Comparison of ENCODE assay signal across 8 cellular contexts in genomic region chr5:32711693-32712462, GRCh38. TPM values are rescaled to one million over a fixed set of nuclear protein-coding genes. Genes with fewer than 3 reads are reported as not detected.
A peak's percentile ranks its signal among the peaks of the same experiment; 100 is the strongest.
DNase-seq lines count a peak whose midpoint lies in the region; ATAC-seq and TF ChIP-seq lines count a peak whose summit lies in the region.

No MANE protein-coding gene starts in this region.

- H3K4me1 Mint-ChIP-seq in endodermal cell (peaks cover 29% of the 10 kb centered on the region), naive B cell (peaks cover 16 to 42% (median 41%) of the 10 kb centered on the region in 3 donors)

- H3K9ac ChIP-seq in endodermal cell (ENCODE audit: extremely low read depth, low read length, poor library complexity, severe bottlenecking) = no peak overlapping the region

- no peak overlapping the region for H3K27ac ChIP-seq in AG04450 (ENCODE audit: low read depth, low read length)
- H3K27ac ChIP-seq in endodermal cell (ENCODE audit: low read depth, low read length) = no peak overlapping the region
- H3K27ac ChIP-seq in substantia nigra (ENCODE audit: low read depth, low read length, poor library complexity, severe bottlenecking) = no peak overlapping the region

- H3K4me3 ChIP-seq in AG04450 (ENCODE audit: low read depth, low read length) (peak overlapping the region; percentile 79), MG63 (peak overlapping the region; percentile 45), endodermal cell (ENCODE audit: low read length) (peak overlapping the region; percentile 43)

- H3K4me3 Mint-ChIP-seq in endodermal cell (peak overlapping the region; percentile 60), naive B cell (peak overlapping the region; percentile 61 to 90 (median 82))

- H3K27me3 ChIP-seq in AG04450 (ENCODE audit: control insufficient read depth, insufficient read depth, low read length) (peaks cover 8% of the 10 kb centered on the region), MG63 (peaks cover 12% of the 10 kb centered on the region), endodermal cell (ENCODE audit: control insufficient read depth, insufficient read depth, low read length, poor library complexity, severe bottlenecking) (peaks cover 91% of the 10 kb centered on the region)

- H3K36me3 ChIP-seq in MG63 (no peaks in the 10 kb centered on the region), endodermal cell (ENCODE audit: control insufficient read depth, insufficient read depth, low read length) (no peaks in the 10 kb centered on the region)

- TF ChIP-seq CTCF in AG04450 (IDR thresholded peaks at IDR 0.05; ENCODE audit: low read depth, low read length) = no peak
- TF ChIP-seq CTCF in endodermal cell (conservative IDR thresholded peaks at IDR 0.05) = no peak

- H3K36me3 Mint-ChIP-seq in endodermal cell (ENCODE audit: low read depth) (no peaks in the 10 kb centered on the region), naive B cell (no peaks in the 10 kb centered on the region)

- no peaks in the 10 kb centered on the region for H3K9me3 Mint-ChIP-seq in endodermal cell
- peaks cover 0 to 2% (median 0%) of the 10 kb centered on the region in 7 donors for H3K9me3 Mint-ChIP-seq in naive B cell

- H3K27ac Mint-ChIP-seq in endodermal cell (no peak overlapping the region), naive B cell (no peak overlapping the region)

- 4 to 6% methylated on average over 41 to 75 of the region's 75 CpGs for WGBS in endodermal cell (ENCODE audit: insufficient coverage in 1 of 2, insufficient read length in 1 of 2), 2 experiments

- ATAC-seq in naive B cell (ENCODE audit: low read depth in 2 of 2) (no peak), GM21737 (IDR thresholded peaks at IDR 0.05; ENCODE audit: unreplicated experiment) (no peak), HG02885 (IDR thresholded peaks at IDR 0.05; ENCODE audit: poor library complexity, unreplicated experiment) (no peak)

- H3K9me3 ChIP-seq in AG04450 (ENCODE audit: control insufficient read depth, insufficient read depth, low read length) = no peaks in the 10 kb centered on the region; the same call in 1 of the 2 replicates
- H3K9me3 ChIP-seq in MG63 = no peaks in the 10 kb centered on the region
- no peaks in the 10 kb centered on the region for H3K9me3 ChIP-seq in endodermal cell (ENCODE audit: control insufficient read depth, low read length)

- H3K27me3 Mint-ChIP-seq in endodermal cell (ENCODE audit: insufficient read depth) (peaks cover 87% of the 10 kb centered on the region), naive B cell (peaks cover 53 to 79% (median 63%) of the 10 kb centered on the region in 3 donors)

- H3K4me1 ChIP-seq in endodermal cell (ENCODE audit: control insufficient read depth, insufficient read depth, low read length) = peaks cover 4% of the 10 kb centered on the region

- POLR2A ChIA-PET in AG04450 (lab: Yijun Ruan, JAX) = interaction anchor here (1.6 kb wide), 1 partner anchor 48 kb away, joined by 4 read pairs; no protein-coding TSS in a partner anchor

- DNase-seq in AG04450 (ENCODE audit: low read depth, low spot score) (no peak), MG63 (peak; percentile 56), endodermal cell (peak; percentile 79), naive B cell (no peak), substantia nigra (lab: John Stamatoyannopoulos, UW) (no peak)
- DNase-seq in effector CD8-positive, alpha-beta T cell (lab: John Stamatoyannopoulos, UW) = no peak

- CTCF ChIA-PET in AG04450 (lab: Charles Lee) = interaction anchor here (0.6 to 1.5 kb wide), 6 partner anchors 15 to 712 kb away, joined by 3 to 7 read pairs (median 4); no protein-coding TSS in a partner anchor

RNA-seq across cellular contexts. Expression of gene NPR3, which starts 0.8 kb away (rescaled TPM):
- 4.0 and 4.4 TPM in 2 replicates for polyA plus RNA-seq in AG04450 (2011; rRNA removed)
- 10.6 and 11.1 TPM in 2 replicates for polyA minus RNA-seq in AG04450 (2011; rRNA and poly(A)+ RNA removed)
- 5.8 and 6.6 TPM in 2 replicates for total RNA-seq in MG63 (2014; rRNA removed; shearing (Covaris generic); ENCODE audit: low replicate concordance)
- total RNA-seq in endodermal cell = under 1 TPM; 0.20 to 0.82 TPM
- 9.0 TPM for polyA plus RNA-seq in endodermal cell (2013, experiment 1 of 2)
- polyA plus RNA-seq in endodermal cell (2013, experiment 2 of 2) = 7.7 TPM
- polyA plus RNA-seq in naive B cell (ENCODE audit: low read depth in 6 of 6) = not detected

Comparison
In these comparisons a context has a peak if more than half of its experiments do, and no peak if none do; other contexts are left out.
1. DNase-seq: peak in MG63 (single experiment) and endodermal cell (single experiment); none in AG04450 (single experiment), naive B cell (single experiment), substantia nigra (0 of 49) and effector CD8-positive, alpha-beta T cell (single experiment).
2. Peak in every context shown above with its lines, with median percentiles within 50 percentile points of each other: H3K4me3 ChIP-seq.